In genomic region chrX:112571388-112571787, GRCh38 we compare ENCODE assay signal across 13 cellular contexts.
"Had no signal": no experiment of that assay in that cellular context is flagged by ENCODE, and none has a peak within 500 bp of the region (broad histone marks: within the 10 kb centered on the region; RNA-seq: fewer than 3 reads in every experiment).

No MANE protein-coding gene starts in this region.

- H3K4me1 Mint-ChIP-seq: stimulated activated naive B cell treated with anti-CD40 and anti-IgM and Interleukin-4, amounts not matched to agents 10 μg/mL and 1 μg/mL and 100 μg/mL, for 72 hours had no signal

- DNase-seq: activated CD4-positive, alpha-beta T cell treated with anti-CD3 and anti-CD28 coated beads for 1 hour; activated CD4-positive, alpha-beta T cell treated with anti-CD3 and anti-CD28 coated beads, Interleukin-2, amount 50 U/mL, for 4 hours; activated gamma-delta T cell treated with Interleukin-2 at 50 U/mL for 16 hours; effector CD8-positive, alpha-beta T cell; heart left ventricle; left ventricle myocardium superior; retina; spleen; stimulated activated naive B cell treated with anti-CD40 and anti-IgM and Interleukin-4, amounts not matched to agents 10 μg/mL and 1 μg/mL and 100 μg/mL, for 72 hours; upper lobe of right lung had no signal

- ATAC-seq: esophagus mucosa; gastroesophageal sphincter; heart left ventricle; left ventricle myocardium superior; stimulated activated naive B cell treated with anti-CD40 and anti-IgM and Interleukin-4, amounts not matched to agents 10 μg/mL and 1 μg/mL and 100 μg/mL, for 72 hours; upper lobe of right lung had no signal

- H3K27ac Mint-ChIP-seq: activated naive CD8-positive, alpha-beta T cell; stimulated activated naive B cell treated with anti-CD40 and anti-IgM and Interleukin-4, amounts not matched to agents 10 μg/mL and 1 μg/mL and 100 μg/mL, for 72 hours had no signal

- H3K27me3 Mint-ChIP-seq: activated naive CD8-positive, alpha-beta T cell had no signal

- H3K4me3 Mint-ChIP-seq: activated naive CD8-positive, alpha-beta T cell; stimulated activated naive B cell treated with anti-CD40 and anti-IgM and Interleukin-4, amounts not matched to agents 10 μg/mL and 1 μg/mL and 100 μg/mL, for 72 hours had no signal

- H3K36me3 Mint-ChIP-seq: activated naive CD8-positive, alpha-beta T cell; stimulated activated naive B cell treated with anti-CD40 and anti-IgM and Interleukin-4, amounts not matched to agents 10 μg/mL and 1 μg/mL and 100 μg/mL, for 72 hours had no signal
